30 cellular contexts compared by ENCODE assay signal in the genomic region with DNA sequence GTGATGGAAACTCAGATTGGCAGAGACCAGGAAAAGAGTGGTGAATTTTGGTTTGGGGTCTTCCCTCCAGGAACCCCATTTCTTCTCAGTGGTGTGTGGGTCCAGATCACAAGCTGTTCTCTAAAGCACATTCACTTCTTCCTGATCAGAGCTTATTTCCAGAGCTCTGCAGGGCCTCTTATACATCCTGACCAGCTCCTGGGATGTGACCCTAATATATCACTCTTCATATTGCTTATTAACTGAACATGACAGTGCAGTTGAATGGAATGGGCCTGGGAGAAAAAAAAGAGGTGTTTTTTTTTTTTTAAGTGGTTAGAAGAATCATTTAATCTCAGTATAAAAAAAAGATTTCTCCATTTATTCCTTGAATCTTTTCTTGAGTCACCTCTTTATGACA.
"Had no signal": no experiment of that assay in that cellular context is flagged by ENCODE, and none has a peak within 500 bp of the region (broad histone marks: within the 10 kb centered on the region; RNA-seq: fewer than 3 reads in every experiment).

No MANE protein-coding gene starts in this region.

- DNase-seq: naive thymus-derived CD4-positive, alpha-beta T cell; natural killer cell; occipital lobe; ovary; posterior cingulate gyrus; psoas muscle; right cardiac atrium; right lobe of liver; sigmoid colon; small intestine; stimulated activated CD4-positive, alpha-beta T cell treated with anti-CD3 and anti-CD28 coated beads, Interleukin-15, amount 100 ng/mL, for 24 hours; stimulated activated CD4-positive, alpha-beta T cell treated with anti-CD3 and anti-CD28 coated beads, Interleukin-2, amount 100 ng/mL, for 24 hours; stimulated activated CD4-positive, alpha-beta T cell treated with anti-CD3 and anti-CD28 coated beads, Interleukin-2, amount 100 ng/mL, for 48 hours; stimulated activated CD4-positive, alpha-beta T cell treated with anti-CD3 and anti-CD28 coated beads, Interleukin-4, amount 100 ng/mL, for 24 hours; stimulated activated naive B cell treated with anti-CD40 and anti-IgM and Interleukin-4, amounts not matched to agents 10 μg/mL and 1 μg/mL and 100 μg/mL, for 72 hours; stimulated activated naive CD4-positive, alpha-beta T cell treated with Interleukin-2 at 50 U/mL for 16 hours; stomach; testis; tibial artery; transverse colon; upper lobe of right lung; uterus had no signal

- H3K4me3 Mint-ChIP-seq: naive thymus-derived CD4-positive, alpha-beta T cell; natural killer cell; nephron; neural progenitor cell; stimulated activated effector memory CD8-positive, alpha-beta T cell treated with anti-CD3 and anti-CD28 coated beads, Interleukin-12 subunit alpha, Interleukin-12 subunit beta, amount 100 ng/mL, for 72 hours; stimulated activated naive B cell treated with anti-CD40 and anti-IgM and Interleukin-4, amounts not matched to agents 10 μg/mL and 1 μg/mL and 100 μg/mL, for 72 hours; stimulated activated naive CD8-positive, alpha-beta T cell treated with anti-CD3 and anti-CD28 coated beads, Interleukin-15, Interleukin-2, amounts not matched to agents 100 ng/mL and 50 ng/mL, for 24 hours; type B pancreatic cell had no signal

- H3K27ac ChIP-seq: neural progenitor cell, ovary, parathyroid adenoma, psoas muscle, right lobe of liver, sigmoid colon, stomach, suprapubic skin, testis, tibial artery, transverse colon, upper lobe of right lung, uterus had no signal

- H3K27me3 ChIP-seq: neural progenitor cell, ovary, right lobe of liver, sigmoid colon, stomach, suprapubic skin, testis, tibial artery, transverse colon, upper lobe of right lung, uterus had no signal

- H3K4me1 ChIP-seq: parathyroid adenoma, psoas muscle, right lobe of liver, sigmoid colon, stomach, suprapubic skin, testis, tibial artery, transverse colon, upper lobe of right lung, uterus had no signal

- H3K27me3 Mint-ChIP-seq: progenitor cell of endocrine pancreas; stimulated activated naive B cell treated with anti-CD40 and anti-IgM and Interleukin-4, amounts not matched to agents 10 μg/mL and 1 μg/mL and 100 μg/mL, for 72 hours; stimulated activated naive CD8-positive, alpha-beta T cell treated with anti-CD3 and anti-CD28 coated beads, Interleukin-15, Interleukin-2, amounts not matched to agents 100 ng/mL and 50 ng/mL, for 24 hours; type B pancreatic cell had no signal

- H3K36me3 Mint-ChIP-seq: natural killer cell; neural progenitor cell; stimulated activated effector memory CD8-positive, alpha-beta T cell treated with anti-CD3 and anti-CD28 coated beads, Interleukin-12 subunit alpha, Interleukin-12 subunit beta, amount 100 ng/mL, for 72 hours; type B pancreatic cell had no signal

- H3K9me3 Mint-ChIP-seq: naive thymus-derived CD4-positive, alpha-beta T cell; natural killer cell; nephron; neural progenitor cell; stimulated activated effector memory CD8-positive, alpha-beta T cell treated with anti-CD3 and anti-CD28 coated beads, Interleukin-12 subunit alpha, Interleukin-12 subunit beta, amount 100 ng/mL, for 72 hours; stimulated activated naive B cell treated with anti-CD40 and anti-IgM and Interleukin-4, amounts not matched to agents 10 μg/mL and 1 μg/mL and 100 μg/mL, for 72 hours; stimulated activated naive CD8-positive, alpha-beta T cell treated with anti-CD3 and anti-CD28 coated beads, Interleukin-15, Interleukin-2, amounts not matched to agents 100 ng/mL and 50 ng/mL, for 24 hours; type B pancreatic cell had no signal

- ATAC-seq: naive thymus-derived CD4-positive, alpha-beta T cell; natural killer cell; psoas muscle; right cardiac atrium; right lobe of liver; stimulated activated effector memory CD8-positive, alpha-beta T cell treated with anti-CD3 and anti-CD28 coated beads, Interleukin-12 subunit alpha, Interleukin-12 subunit beta, amount 100 ng/mL, for 72 hours; stimulated activated naive B cell treated with anti-CD40 and anti-IgM and Interleukin-4, amounts not matched to agents 10 μg/mL and 1 μg/mL and 100 μg/mL, for 72 hours; upper lobe of right lung had no signal

- H3K27ac Mint-ChIP-seq: naive thymus-derived CD4-positive, alpha-beta T cell; natural killer cell; nephron; neural progenitor cell; progenitor cell of endocrine pancreas; stimulated activated effector memory CD8-positive, alpha-beta T cell treated with anti-CD3 and anti-CD28 coated beads, Interleukin-12 subunit alpha, Interleukin-12 subunit beta, amount 100 ng/mL, for 72 hours; stimulated activated naive CD8-positive, alpha-beta T cell treated with anti-CD3 and anti-CD28 coated beads, Interleukin-15, Interleukin-2, amounts not matched to agents 100 ng/mL and 50 ng/mL, for 24 hours; type B pancreatic cell had no signal
